In genomic region chr16:52546291-52546941, GRCh38 we compare ENCODE assay signal across 1 cellular context.
A peak's percentile ranks its signal among the peaks of the same experiment; 100 is the strongest.
TF ChIP-seq lines count a peak whose summit lies in the region.

No MANE protein-coding gene starts in this region.

TF ChIP-seq in HepG2, 621 proteins besides CTCF, POLR2A, EP300 and RAD21 (continued from another document and continues in another):
- TF ChIP-seq, protein P1, sequence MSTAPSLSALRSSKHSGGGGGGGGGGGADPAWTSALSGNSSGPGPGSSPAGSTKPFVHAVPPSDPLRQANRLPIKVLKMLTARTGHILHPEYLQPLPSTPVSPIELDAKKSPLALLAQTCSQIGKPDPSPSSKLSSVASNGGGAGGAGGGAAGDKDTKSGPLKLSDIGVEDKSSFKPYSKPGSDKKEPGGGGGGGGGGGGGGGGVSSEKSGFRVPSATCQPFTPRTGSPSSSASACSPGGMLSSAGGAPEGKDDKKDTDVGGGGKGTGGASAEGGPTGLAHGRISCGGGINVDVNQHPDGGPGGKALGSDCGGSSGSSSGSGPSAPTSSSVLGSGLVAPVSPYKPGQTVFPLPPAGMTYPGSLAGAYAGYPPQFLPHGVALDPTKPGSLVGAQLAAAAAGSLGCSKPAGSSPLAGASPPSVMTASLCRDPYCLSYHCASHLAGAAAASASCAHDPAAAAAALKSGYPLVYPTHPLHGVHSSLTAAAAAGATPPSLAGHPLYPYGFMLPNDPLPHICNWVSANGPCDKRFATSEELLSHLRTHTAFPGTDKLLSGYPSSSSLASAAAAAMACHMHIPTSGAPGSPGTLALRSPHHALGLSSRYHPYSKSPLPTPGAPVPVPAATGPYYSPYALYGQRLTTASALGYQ (CRISPR knock-in tag; IDR thresholded peaks at IDR 0.05): no peak; the same call in 1 of the 2 replicates
- TF ChIP-seq CBX5 (CRISPR knock-in tag; IDR thresholded peaks at IDR 0.05; ENCODE audit: borderline replicate concordance): no peak
- peak; percentile 17; the same call in 1 of the 2 replicates for TF ChIP-seq ZNF468 (CRISPR knock-in tag; IDR thresholded peaks at IDR 0.05)
- no peak for TF ChIP-seq GMEB1 (CRISPR knock-in tag; IDR thresholded peaks at IDR 0.05; ENCODE audit: borderline replicate concordance)
- TF ChIP-seq TBP (CRISPR knock-in tag; IDR thresholded peaks at IDR 0.05): no peak
- TF ChIP-seq ZNF737 (CRISPR knock-in tag; IDR thresholded peaks at IDR 0.05; ENCODE audit: borderline replicate concordance): no peak
- TF ChIP-seq ZNF121 (CRISPR knock-in tag; IDR thresholded peaks at IDR 0.05): no peak
- no peak for TF ChIP-seq HNRNPK (IDR thresholded peaks at IDR 0.05; ENCODE audit: low read depth, low read length, poor library complexity, severe bottlenecking)
- no peak for TF ChIP-seq SP4 (CRISPR knock-in tag; IDR thresholded peaks at IDR 0.05)
- no peak for TF ChIP-seq FOXJ3 (CRISPR knock-in tag; IDR thresholded peaks at IDR 0.05; ENCODE audit: borderline replicate concordance)
- TF ChIP-seq RFX3 (CRISPR knock-in tag; IDR thresholded peaks at IDR 0.05): no peak
- TF ChIP-seq CHD4 (IDR thresholded peaks at IDR 0.05; ENCODE audit: borderline replicate concordance, low read length): no peak
- no peak for TF ChIP-seq ZNF766 (CRISPR knock-in tag; IDR thresholded peaks at IDR 0.05; ENCODE audit: borderline replicate concordance)
- 0 out of 2 replicates have a peak, but pooled peaks have one; percentile 12 for TF ChIP-seq KDM5B (CRISPR knock-in tag; IDR thresholded peaks at IDR 0.05; ENCODE audit: borderline replicate concordance)
- TF ChIP-seq KLF6 (CRISPR knock-in tag; IDR thresholded peaks at IDR 0.05): no peak
- TF ChIP-seq NFE2L2 (IDR thresholded peaks at IDR 0.05; ENCODE audit: low read length): no peak
- TF ChIP-seq, protein P2, sequence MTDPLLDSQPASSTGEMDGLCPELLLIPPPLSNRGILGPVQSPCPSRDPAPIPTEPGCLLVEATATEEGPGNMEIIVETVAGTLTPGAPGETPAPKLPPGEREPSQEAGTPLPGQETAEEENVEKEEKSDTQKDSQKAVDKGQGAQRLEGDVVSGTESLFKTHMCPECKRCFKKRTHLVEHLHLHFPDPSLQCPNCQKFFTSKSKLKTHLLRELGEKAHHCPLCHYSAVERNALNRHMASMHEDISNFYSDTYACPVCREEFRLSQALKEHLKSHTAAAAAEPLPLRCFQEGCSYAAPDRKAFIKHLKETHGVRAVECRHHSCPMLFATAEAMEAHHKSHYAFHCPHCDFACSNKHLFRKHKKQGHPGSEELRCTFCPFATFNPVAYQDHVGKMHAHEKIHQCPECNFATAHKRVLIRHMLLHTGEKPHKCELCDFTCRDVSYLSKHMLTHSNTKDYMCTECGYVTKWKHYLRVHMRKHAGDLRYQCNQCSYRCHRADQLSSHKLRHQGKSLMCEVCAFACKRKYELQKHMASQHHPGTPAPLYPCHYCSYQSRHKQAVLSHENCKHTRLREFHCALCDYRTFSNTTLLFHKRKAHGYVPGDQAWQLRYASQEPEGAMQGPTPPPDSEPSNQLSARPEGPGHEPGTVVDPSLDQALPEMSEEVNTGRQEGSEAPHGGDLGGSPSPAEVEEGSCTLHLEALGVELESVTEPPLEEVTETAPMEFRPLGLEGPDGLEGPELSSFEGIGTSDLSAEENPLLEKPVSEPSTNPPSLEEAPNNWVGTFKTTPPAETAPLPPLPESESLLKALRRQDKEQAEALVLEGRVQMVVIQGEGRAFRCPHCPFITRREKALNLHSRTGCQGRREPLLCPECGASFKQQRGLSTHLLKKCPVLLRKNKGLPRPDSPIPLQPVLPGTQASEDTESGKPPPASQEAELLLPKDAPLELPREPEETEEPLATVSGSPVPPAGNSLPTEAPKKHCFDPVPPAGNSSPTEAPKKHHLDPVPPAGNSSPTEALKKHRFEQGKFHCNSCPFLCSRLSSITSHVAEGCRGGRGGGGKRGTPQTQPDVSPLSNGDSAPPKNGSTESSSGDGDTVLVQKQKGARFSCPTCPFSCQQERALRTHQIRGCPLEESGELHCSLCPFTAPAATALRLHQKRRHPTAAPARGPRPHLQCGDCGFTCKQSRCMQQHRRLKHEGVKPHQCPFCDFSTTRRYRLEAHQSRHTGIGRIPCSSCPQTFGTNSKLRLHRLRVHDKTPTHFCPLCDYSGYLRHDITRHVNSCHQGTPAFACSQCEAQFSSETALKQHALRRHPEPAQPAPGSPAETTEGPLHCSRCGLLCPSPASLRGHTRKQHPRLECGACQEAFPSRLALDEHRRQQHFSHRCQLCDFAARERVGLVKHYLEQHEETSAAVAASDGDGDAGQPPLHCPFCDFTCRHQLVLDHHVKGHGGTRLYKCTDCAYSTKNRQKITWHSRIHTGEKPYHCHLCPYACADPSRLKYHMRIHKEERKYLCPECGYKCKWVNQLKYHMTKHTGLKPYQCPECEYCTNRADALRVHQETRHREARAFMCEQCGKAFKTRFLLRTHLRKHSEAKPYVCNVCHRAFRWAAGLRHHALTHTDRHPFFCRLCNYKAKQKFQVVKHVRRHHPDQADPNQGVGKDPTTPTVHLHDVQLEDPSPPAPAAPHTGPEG (CRISPR knock-in tag; IDR thresholded peaks at IDR 0.05): no peak
- TF ChIP-seq ZNF484 (CRISPR knock-in tag; IDR thresholded peaks at IDR 0.05; ENCODE audit: borderline replicate concordance, low read depth): no peak
- TF ChIP-seq HIVEP1 (CRISPR knock-in tag; IDR thresholded peaks at IDR 0.05): no peak
- TF ChIP-seq YY1 (IDR thresholded peaks at IDR 0.05; ENCODE audit: insufficient read depth, insufficient replicate concordance, low read depth, low read length): no peak
- TF ChIP-seq, protein P3, sequence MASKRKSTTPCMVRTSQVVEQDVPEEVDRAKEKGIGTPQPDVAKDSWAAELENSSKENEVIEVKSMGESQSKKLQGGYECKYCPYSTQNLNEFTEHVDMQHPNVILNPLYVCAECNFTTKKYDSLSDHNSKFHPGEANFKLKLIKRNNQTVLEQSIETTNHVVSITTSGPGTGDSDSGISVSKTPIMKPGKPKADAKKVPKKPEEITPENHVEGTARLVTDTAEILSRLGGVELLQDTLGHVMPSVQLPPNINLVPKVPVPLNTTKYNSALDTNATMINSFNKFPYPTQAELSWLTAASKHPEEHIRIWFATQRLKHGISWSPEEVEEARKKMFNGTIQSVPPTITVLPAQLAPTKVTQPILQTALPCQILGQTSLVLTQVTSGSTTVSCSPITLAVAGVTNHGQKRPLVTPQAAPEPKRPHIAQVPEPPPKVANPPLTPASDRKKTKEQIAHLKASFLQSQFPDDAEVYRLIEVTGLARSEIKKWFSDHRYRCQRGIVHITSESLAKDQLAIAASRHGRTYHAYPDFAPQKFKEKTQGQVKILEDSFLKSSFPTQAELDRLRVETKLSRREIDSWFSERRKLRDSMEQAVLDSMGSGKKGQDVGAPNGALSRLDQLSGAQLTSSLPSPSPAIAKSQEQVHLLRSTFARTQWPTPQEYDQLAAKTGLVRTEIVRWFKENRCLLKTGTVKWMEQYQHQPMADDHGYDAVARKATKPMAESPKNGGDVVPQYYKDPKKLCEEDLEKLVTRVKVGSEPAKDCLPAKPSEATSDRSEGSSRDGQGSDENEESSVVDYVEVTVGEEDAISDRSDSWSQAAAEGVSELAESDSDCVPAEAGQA (IDR thresholded peaks at IDR 0.05; ENCODE audit: low read depth): no peak
- TF ChIP-seq, protein P3 (CRISPR knock-in tag; IDR thresholded peaks at IDR 0.05; ENCODE audit: borderline replicate concordance): 0 out of 2 replicates have a peak, but pooled peaks have one; percentile 76
- TF ChIP-seq ZNF230 (CRISPR knock-in tag; IDR thresholded peaks at IDR 0.05): no peak
- TF ChIP-seq STAG1 (CRISPR knock-in tag; IDR thresholded peaks at IDR 0.05): peak; percentile 11; the same call in 1 of the 2 replicates
- TF ChIP-seq ZNF564 (CRISPR knock-in tag; IDR thresholded peaks at IDR 0.05): 0 out of 2 replicates have a peak, but pooled peaks have one; percentile 40
- TF ChIP-seq ARNT (IDR thresholded peaks at IDR 0.05): no peak
- TF ChIP-seq SIN3B (IDR thresholded peaks at IDR 0.05; ENCODE audit: low read length): no peak
- TF ChIP-seq KAT7 (CRISPR knock-in tag; IDR thresholded peaks at IDR 0.05; ENCODE audit: borderline replicate concordance): no peak; the same call in 1 of the 2 replicates
- TF ChIP-seq ZBTB7A (CRISPR knock-in tag; IDR thresholded peaks at IDR 0.05): peak; percentile 50
- no peak for TF ChIP-seq ZNF292 (CRISPR knock-in tag; IDR thresholded peaks at IDR 0.05; ENCODE audit: borderline replicate concordance, low read depth)
- no peak; the same call in 1 of the 2 replicates for TF ChIP-seq GABPB1 (CRISPR knock-in tag; IDR thresholded peaks at IDR 0.05)
- TF ChIP-seq IRF1 (CRISPR knock-in tag; IDR thresholded peaks at IDR 0.05; ENCODE audit: low read depth): no peak
- no peak for TF ChIP-seq PTBP1 (IDR thresholded peaks at IDR 0.05; ENCODE audit: low read depth, low read length, poor library complexity, severe bottlenecking)
- TF ChIP-seq ZNF776 (CRISPR knock-in tag; IDR thresholded peaks at IDR 0.05): no peak; the same call in 1 of the 2 replicates
- no peak for TF ChIP-seq ARID2 (CRISPR knock-in tag; IDR thresholded peaks at IDR 0.05; ENCODE audit: borderline replicate concordance)
- TF ChIP-seq, protein P4, sequence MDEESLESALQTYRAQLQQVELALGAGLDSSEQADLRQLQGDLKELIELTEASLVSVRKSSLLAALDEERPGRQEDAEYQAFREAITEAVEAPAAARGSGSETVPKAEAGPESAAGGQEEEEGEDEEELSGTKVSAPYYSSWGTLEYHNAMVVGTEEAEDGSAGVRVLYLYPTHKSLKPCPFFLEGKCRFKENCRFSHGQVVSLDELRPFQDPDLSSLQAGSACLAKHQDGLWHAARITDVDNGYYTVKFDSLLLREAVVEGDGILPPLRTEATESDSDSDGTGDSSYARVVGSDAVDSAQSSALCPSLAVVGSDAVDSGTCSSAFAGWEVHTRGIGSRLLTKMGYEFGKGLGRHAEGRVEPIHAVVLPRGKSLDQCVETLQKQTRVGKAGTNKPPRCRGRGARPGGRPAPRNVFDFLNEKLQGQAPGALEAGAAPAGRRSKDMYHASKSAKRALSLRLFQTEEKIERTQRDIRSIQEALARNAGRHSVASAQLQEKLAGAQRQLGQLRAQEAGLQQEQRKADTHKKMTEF (CRISPR knock-in tag; IDR thresholded peaks at IDR 0.05): peak; percentile 24; the same call in 1 of the 2 replicates
- TF ChIP-seq ZNF639 (CRISPR knock-in tag; conservative IDR thresholded peaks at IDR 0.05): no peak
- no peak for TF ChIP-seq LCORL (IDR thresholded peaks at IDR 0.05)
- no peak for TF ChIP-seq LCORL (CRISPR knock-in tag; IDR thresholded peaks at IDR 0.05)
- TF ChIP-seq ZBTB8A (CRISPR knock-in tag; IDR thresholded peaks at IDR 0.05; ENCODE audit: borderline replicate concordance, low read depth): no peak
- TF ChIP-seq, protein P5, sequence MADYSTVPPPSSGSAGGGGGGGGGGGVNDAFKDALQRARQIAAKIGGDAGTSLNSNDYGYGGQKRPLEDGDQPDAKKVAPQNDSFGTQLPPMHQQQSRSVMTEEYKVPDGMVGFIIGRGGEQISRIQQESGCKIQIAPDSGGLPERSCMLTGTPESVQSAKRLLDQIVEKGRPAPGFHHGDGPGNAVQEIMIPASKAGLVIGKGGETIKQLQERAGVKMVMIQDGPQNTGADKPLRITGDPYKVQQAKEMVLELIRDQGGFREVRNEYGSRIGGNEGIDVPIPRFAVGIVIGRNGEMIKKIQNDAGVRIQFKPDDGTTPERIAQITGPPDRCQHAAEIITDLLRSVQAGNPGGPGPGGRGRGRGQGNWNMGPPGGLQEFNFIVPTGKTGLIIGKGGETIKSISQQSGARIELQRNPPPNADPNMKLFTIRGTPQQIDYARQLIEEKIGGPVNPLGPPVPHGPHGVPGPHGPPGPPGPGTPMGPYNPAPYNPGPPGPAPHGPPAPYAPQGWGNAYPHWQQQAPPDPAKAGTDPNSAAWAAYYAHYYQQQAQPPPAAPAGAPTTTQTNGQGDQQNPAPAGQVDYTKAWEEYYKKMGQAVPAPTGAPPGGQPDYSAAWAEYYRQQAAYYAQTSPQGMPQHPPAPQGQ (CRISPR knock-in tag; IDR thresholded peaks at IDR 0.05; ENCODE audit: borderline replicate concordance): no peak
- TF ChIP-seq PPARG (CRISPR knock-in tag; conservative IDR thresholded peaks at IDR 0.05): no peak
